Comparison of ENCODE assay signal across 30 cellular contexts in genomic region chr20:37240337-37241055, GRCh38. TPM values are rescaled to one million over a fixed set of nuclear protein-coding genes. Genes with fewer than 3 reads are reported as not detected.
A peak's percentile ranks its signal among the peaks of the same experiment; 100 is the strongest.
DNase-seq lines count a peak whose midpoint lies in the region; ATAC-seq and TF ChIP-seq lines count a peak whose summit lies in the region.
"Had no signal": no experiment of that assay in that cellular context is flagged by ENCODE, and none has a peak within 500 bp of the region (broad histone marks: within the 10 kb centered on the region; RNA-seq: fewer than 3 reads in every experiment).

No MANE protein-coding gene starts in this region.

- no peak for TF ChIP-seq CTCF in gastroesophageal sphincter (IDR thresholded peaks at IDR 0.05)
- TF ChIP-seq CTCF in BE2C (IDR thresholded peaks at IDR 0.05; ENCODE audit: low read depth, low read length), result no peak

- no peak overlapping the region for H3K4me3 ChIP-seq in gastroesophageal sphincter
- H3K4me3 ChIP-seq in BE2C (ENCODE audit: low read depth, low read length), result no peak overlapping the region
- H3K4me3 ChIP-seq: BLaER1, HAP-1, K562, left lung, smooth muscle cell had no signal

- H3K4me1 Mint-ChIP-seq in activated naive CD8-positive, alpha-beta T cell treated with anti-CD3 and anti-CD28 coated beads for 36 hours, result no peaks in the 10 kb centered on the region
- no peaks in the 10 kb centered on the region for H3K4me1 Mint-ChIP-seq in stimulated activated memory B cell treated with anti-CD40 and anti-IgM and Interleukin-4, amounts not matched to agents 10 μg/mL and 1 μg/mL and 100 μg/mL, for 72 hours
- H3K4me1 Mint-ChIP-seq: activated CD4-positive, alpha-beta T cell treated with anti-CD3 and anti-CD28 coated beads, Interleukin-2, amount 10 ng/mL, durations not matched to agents 24 days and 14 days; activated naive CD4-positive, alpha-beta T cell treated with anti-CD3 and anti-CD28 coated beads, Interleukin-2, amount 10 ng/mL, durations not matched to agents 7 days and 5 days had no signal

- H3K4me3 Mint-ChIP-seq in activated naive CD8-positive, alpha-beta T cell treated with anti-CD3 and anti-CD28 coated beads for 36 hours, result no peak overlapping the region
- no peak overlapping the region for H3K4me3 Mint-ChIP-seq in stimulated activated memory B cell treated with anti-CD40 and anti-IgM and Interleukin-4, amounts not matched to agents 10 μg/mL and 1 μg/mL and 100 μg/mL, for 72 hours
- H3K4me3 Mint-ChIP-seq: activated CD4-positive, alpha-beta T cell treated with anti-CD3 and anti-CD28 coated beads, Interleukin-2, amount 10 ng/mL, durations not matched to agents 24 days and 14 days; activated naive CD4-positive, alpha-beta T cell treated with anti-CD3 and anti-CD28 coated beads, Interleukin-2, amount 10 ng/mL, durations not matched to agents 7 days and 5 days; activated T-cell treated with anti-CD3 and anti-CD28 coated beads, Interleukin-2, amount 50 U/mL, for 4 hours; type B pancreatic cell had no signal

- 78 to 83% methylated on average over 1 to 3 of the region's 3 CpGs for WGBS in gastroesophageal sphincter (ENCODE audit: low coverage in 1 of 2), 2 donors

- no peak for TF ChIP-seq EP300 in gastroesophageal sphincter (IDR thresholded peaks at IDR 0.05)

- H3K27ac Mint-ChIP-seq in activated naive CD8-positive, alpha-beta T cell treated with anti-CD3 and anti-CD28 coated beads for 36 hours, result peak overlapping the region; percentile 22
- H3K27ac Mint-ChIP-seq in stimulated activated memory B cell treated with anti-CD40 and anti-IgM and Interleukin-4, amounts not matched to agents 10 μg/mL and 1 μg/mL and 100 μg/mL, for 72 hours, result peak overlapping the region; percentile 1
- H3K27ac Mint-ChIP-seq: activated CD4-positive, alpha-beta T cell treated with anti-CD3 and anti-CD28 coated beads, Interleukin-2, amount 10 ng/mL, durations not matched to agents 24 days and 14 days; activated naive CD4-positive, alpha-beta T cell treated with anti-CD3 and anti-CD28 coated beads, Interleukin-2, amount 10 ng/mL, durations not matched to agents 7 days and 5 days; type B pancreatic cell had no signal

- ATAC-seq in Right ventricle myocardium inferior, result no peak
- no peak for ATAC-seq in gastroesophageal sphincter
- ATAC-seq in stimulated activated memory B cell treated with anti-CD40 and anti-IgM and Interleukin-4, amounts not matched to agents 10 μg/mL and 1 μg/mL and 100 μg/mL, for 72 hours, result no peak
- ATAC-seq in GM21423 (IDR thresholded peaks at IDR 0.05; ENCODE audit: unreplicated experiment), result no peak
- ATAC-seq: activated T-cell treated with anti-CD3 and anti-CD28 coated beads, Interleukin-2, amount 50 U/mL, for 4 hours; K562; left lung had no signal

- H3K36me3 ChIP-seq in gastroesophageal sphincter (peaks cover 0 to 83% of the 10 kb centered on the region in 2 donors), BE2C (peaks cover 80% of the 10 kb centered on the region)

- no peaks in the 10 kb centered on the region for H3K9me3 ChIP-seq in gastroesophageal sphincter
- no peaks in the 10 kb centered on the region for H3K9me3 ChIP-seq in BE2C
- H3K9me3 ChIP-seq: BLaER1, HAP-1, left lung had no signal

- no peaks in the 10 kb centered on the region for H3K27me3 Mint-ChIP-seq in activated naive CD8-positive, alpha-beta T cell treated with anti-CD3 and anti-CD28 coated beads for 36 hours
- H3K27me3 Mint-ChIP-seq in stimulated activated memory B cell treated with anti-CD40 and anti-IgM and Interleukin-4, amounts not matched to agents 10 μg/mL and 1 μg/mL and 100 μg/mL, for 72 hours, result no peaks in the 10 kb centered on the region
- H3K27me3 Mint-ChIP-seq: activated CD4-positive, alpha-beta T cell treated with anti-CD3 and anti-CD28 coated beads, Interleukin-2, amount 10 ng/mL, durations not matched to agents 24 days and 14 days; activated naive CD4-positive, alpha-beta T cell treated with anti-CD3 and anti-CD28 coated beads, Interleukin-2, amount 10 ng/mL, durations not matched to agents 7 days and 5 days; type B pancreatic cell had no signal

- H3K27me3 ChIP-seq in gastroesophageal sphincter, result no peaks in the 10 kb centered on the region
- no peaks in the 10 kb centered on the region for H3K27me3 ChIP-seq in BE2C
- H3K27me3 ChIP-seq: BLaER1, left lung had no signal

- intact Hi-C loops in cardiac septum (cut with DNase I) (no loop called here), Right ventricle myocardium inferior (cut with DNase I) (no loop called here)

- no peak for TF ChIP-seq POLR2A in gastroesophageal sphincter (IDR thresholded peaks at IDR 0.05)

- H3K36me3 Mint-ChIP-seq in activated naive CD8-positive, alpha-beta T cell treated with anti-CD3 and anti-CD28 coated beads for 36 hours, result peaks cover 14% of the 10 kb centered on the region
- peaks cover 78% of the 10 kb centered on the region for H3K36me3 Mint-ChIP-seq in stimulated activated memory B cell treated with anti-CD40 and anti-IgM and Interleukin-4, amounts not matched to agents 10 μg/mL and 1 μg/mL and 100 μg/mL, for 72 hours

- H3K4me1 ChIP-seq in gastroesophageal sphincter (peaks cover 0 to 60% (median 15%) of the 10 kb centered on the region in 3 donors), BE2C (peaks cover 42% of the 10 kb centered on the region)
- H3K4me1 ChIP-seq: HAP-1, left lung had no signal

- peak overlapping the region in 3 of 4 donors; percentile 39 to 58 (median 50) for H3K27ac ChIP-seq in gastroesophageal sphincter
- H3K27ac ChIP-seq: BLaER1, left lung, VCaP had no signal

- H3K9me3 Mint-ChIP-seq in activated naive CD8-positive, alpha-beta T cell treated with anti-CD3 and anti-CD28 coated beads for 36 hours, result no peaks in the 10 kb centered on the region
- no peaks in the 10 kb centered on the region for H3K9me3 Mint-ChIP-seq in stimulated activated memory B cell treated with anti-CD40 and anti-IgM and Interleukin-4, amounts not matched to agents 10 μg/mL and 1 μg/mL and 100 μg/mL, for 72 hours
- H3K9me3 Mint-ChIP-seq: activated CD4-positive, alpha-beta T cell treated with anti-CD3 and anti-CD28 coated beads, Interleukin-2, amount 10 ng/mL, durations not matched to agents 24 days and 14 days; activated naive CD4-positive, alpha-beta T cell treated with anti-CD3 and anti-CD28 coated beads, Interleukin-2, amount 10 ng/mL, durations not matched to agents 7 days and 5 days; activated T-cell treated with anti-CD3 and anti-CD28 coated beads, Interleukin-2, amount 50 U/mL, for 4 hours; type B pancreatic cell had no signal

- DNase-seq in cardiac septum (ENCODE audit: low spot score) (peak; percentile 33), Right ventricle myocardium inferior (ENCODE audit: missing footprints) (no peak), BE2C (no peak), NCI-H2227 treated with DMSO at 0.1 percent for 48 hours (lab: John Stamatoyannopoulos, UW) (no peak)
- no peak for DNase-seq in activated naive CD8-positive, alpha-beta T cell treated with anti-CD3 and anti-CD28 coated beads for 36 hours
- DNase-seq: ACHN; activated CD4-positive, alpha-beta T cell treated with anti-CD3 and anti-CD28 coated beads, Interleukin-2, amount 10 ng/mL, durations not matched to agents 24 days and 14 days; activated naive CD4-positive, alpha-beta T cell treated with anti-CD3 and anti-CD28 coated beads, Interleukin-2, amount 10 ng/mL, durations not matched to agents 7 days and 5 days; activated T-cell treated with anti-CD3 and anti-CD28 coated beads, Interleukin-2, amount 50 U/mL, for 4 hours; amygdala; left lung; NCI-H1105; NCI-H2029; NCI-H226; retina; Right ventricle myocardium superior; stimulated activated CD4-positive, alpha-beta T cell treated with anti-CD3 and anti-CD28 coated beads, Interleukin-2, amount 100 ng/mL, for 24 hours; T-helper 9 cell had no signal

RNA-seq across cellular contexts. Expression of gene GHRH, which starts 21.1 kb away (rescaled TPM):
- total RNA-seq in cardiac septum, result not detected
- not detected for total RNA-seq in Right ventricle myocardium inferior
- total RNA-seq in activated naive CD8-positive, alpha-beta T cell treated with anti-CD3 and anti-CD28 coated beads for 36 hours, result not detected
- total RNA-seq in gastroesophageal sphincter, result not detected
- not detected for polyA plus RNA-seq in BE2C (2012; ENCODE audit: insufficient read depth, insufficient read length, low read depth)
- total RNA-seq: activated CD4-positive, alpha-beta T cell treated with anti-CD3 and anti-CD28 coated beads, Interleukin-2, amount 10 ng/mL, durations not matched to agents 24 days and 14 days; activated T-cell treated with anti-CD3 and anti-CD28 coated beads, Interleukin-2, amount 50 U/mL, for 4 hours; fibroblast of lung; K562; left lung; M059J; osteoblast; smooth muscle cell had no signal
- polyA plus RNA-seq: fibroblast of lung, K562, smooth muscle cell had no signal

RNA-seq across cellular contexts. Expression of gene MANBAL, which starts 49.0 kb away (rescaled TPM):
- total RNA-seq in cardiac septum (20.5 TPM), Right ventricle myocardium inferior (20.7 TPM), gastroesophageal sphincter (10 to 100 TPM; 28.2 to 53.0 (median 44.6) TPM)
- total RNA-seq in activated naive CD8-positive, alpha-beta T cell treated with anti-CD3 and anti-CD28 coated beads for 36 hours, result 10 to 100 TPM; 11.2 to 12.8 TPM
- 51.0 TPM for polyA plus RNA-seq in BE2C (2012; ENCODE audit: insufficient read depth, insufficient read length, low read depth)
